In genomic region chr2:39995005-39995732, GRCh38 we compare ENCODE assay signal across 16 cellular contexts.
DNase-seq lines count a peak whose midpoint lies in the region; TF ChIP-seq lines count a peak whose summit lies in the region.
"Had no signal": no experiment of that assay in that cellular context is flagged by ENCODE, and none has a peak within 500 bp of the region (broad histone marks: within the 10 kb centered on the region; RNA-seq: fewer than 3 reads in every experiment).

No MANE protein-coding gene starts in this region.

- H3K79me2 ChIP-seq in MM.1S (ENCODE audit: low read length) (no peaks in the 10 kb centered on the region), smooth muscle cell (ENCODE audit: low read depth) (no peaks in the 10 kb centered on the region)

- peaks cover 38% of the 10 kb centered on the region for H3K4me1 Mint-ChIP-seq in MCF 10A (ENCODE audit: insufficient read depth, unreplicated experiment)
- peaks cover 10% of the 10 kb centered on the region for H3K4me1 Mint-ChIP-seq in activated naive CD8-positive, alpha-beta T cell treated with anti-CD3 and anti-CD28 coated beads for 36 hours
- H3K4me1 Mint-ChIP-seq in endothelial cell (ENCODE audit: unreplicated experiment) = peaks cover 12% of the 10 kb centered on the region
- peaks cover 10% of the 10 kb centered on the region for H3K4me1 Mint-ChIP-seq in type B pancreatic cell (ENCODE audit: unreplicated experiment)

- intact Hi-C loops in MCF 10A (cut with micrococcal nuclease) (loop anchor here (5.0 kb wide), 1 partner anchor 107 kb away; no protein-coding TSS in a partner anchor), breast epithelium (cut with DNase I; ENCODE audit: low total_unique reads) (no loop called here)

- H2AFZ ChIP-seq in MM.1S (ENCODE audit: low read length) = peak overlapping the region; percentile 59
- no peak overlapping the region for H2AFZ ChIP-seq in smooth muscle cell (ENCODE audit: low read depth)

- H3K4me3 ChIP-seq in breast epithelium (no peak overlapping the region), MM.1S (ENCODE audit: low read length) (no peak overlapping the region; the same call in 1 of the 2 replicates), smooth muscle cell (no peak overlapping the region)
- H3K4me3 ChIP-seq: SK-N-MC had no signal

- POLR2A ChIA-PET in MCF 10A (lab: Yijun Ruan, JAX) (no interaction called here), GM10248 (lab: Yijun Ruan, JAX) (no interaction called here)

- no peak for TF ChIP-seq CTCF in MCF 10A (IDR thresholded peaks at IDR 0.05; ENCODE audit: unreplicated experiment)
- TF ChIP-seq CTCF in breast epithelium (IDR thresholded peaks at IDR 0.05) = no peak
- no peak for TF ChIP-seq CTCF in MM.1S (IDR thresholded peaks at IDR 0.05; ENCODE audit: low read length)
- TF ChIP-seq CTCF in smooth muscle cell (IDR thresholded peaks at IDR 0.05; ENCODE audit: borderline replicate concordance, insufficient read depth, poor library complexity, severe bottlenecking) = no peak
- no peak for TF ChIP-seq CTCF in endothelial cell (IDR thresholded peaks at IDR 0.05; ENCODE audit: unreplicated experiment)
- no peak for TF ChIP-seq CTCF in type B pancreatic cell (conservative IDR thresholded peaks at IDR 0.05)
- no peak for TF ChIP-seq CTCF in GM10248 (IDR thresholded peaks at IDR 0.05; ENCODE audit: control extremely low read depth, extremely low read depth, low read depth, missing control alignments)

- no peaks in the 10 kb centered on the region for H4K20me1 ChIP-seq in MM.1S (ENCODE audit: insufficient read depth, low read length)
- no peaks in the 10 kb centered on the region for H4K20me1 ChIP-seq in smooth muscle cell (ENCODE audit: low read depth)

- no peak for DNase-seq in MCF 10A (ENCODE audit: unreplicated experiment)
- DNase-seq in breast epithelium (ENCODE audit: low spot score in 2 of 2) = no peak
- peak; percentile 10 for DNase-seq in MM.1S
- DNase-seq in activated naive CD8-positive, alpha-beta T cell treated with anti-CD3 and anti-CD28 coated beads for 36 hours = no peak
- DNase-seq in smooth muscle cell (lab: John Stamatoyannopoulos, UW; ENCODE audit: unreplicated experiment) = no peak
- DNase-seq in endothelial cell (ENCODE audit: low spot score) = no peak
- no peak for DNase-seq in type B pancreatic cell (ENCODE audit: extremely low spot score, unreplicated experiment)
- DNase-seq in GM10248 (ENCODE audit: extremely low spot score) = no peak
- DNase-seq: COR-L47, DMS153, HCEC 1CT, KBM-7, NCI-H1048, NCI-H1436 treated with DMSO at 0.1 percent for 48 hours, NCI-H2029 treated with DMSO at 0.1 percent for 48 hours had no signal

- TF ChIP-seq POLR2A in breast epithelium (IDR thresholded peaks at IDR 0.05) = no peak

- H3K4me2 ChIP-seq in MM.1S (ENCODE audit: low read depth, low read length) (peak overlapping the region; percentile 41; the same call in 1 of the 2 replicates), smooth muscle cell (no peak overlapping the region)

- H3K27ac Mint-ChIP-seq in MCF 10A (ENCODE audit: low read depth, unreplicated experiment) (peak overlapping the region; percentile 89), endothelial cell (ENCODE audit: unreplicated experiment) (no peak overlapping the region), type B pancreatic cell (no peak overlapping the region)
- peak overlapping the region; percentile 77 for H3K27ac Mint-ChIP-seq in activated naive CD8-positive, alpha-beta T cell treated with anti-CD3 and anti-CD28 coated beads for 36 hours

- H3K27ac ChIP-seq in breast epithelium (no peak overlapping the region), MM.1S (ENCODE audit: low read length) (peak overlapping the region; percentile 40), smooth muscle cell (ENCODE audit: low read depth) (peak overlapping the region; percentile 78)
- H3K27ac ChIP-seq: SK-N-MC had no signal

- H3F3A ChIP-seq in MM.1S (ENCODE audit: insufficient read depth, low read length) (no peaks in the 10 kb centered on the region), smooth muscle cell (ENCODE audit: low read depth) (no peaks in the 10 kb centered on the region)

- CTCF ChIA-PET in MCF 10A (lab: Yijun Ruan, JAX) = no interaction called here
- CTCF ChIA-PET in GM10248 (lab: Yijun Ruan, JAX) = no interaction called here

- H3K4me1 ChIP-seq in breast epithelium (no peaks in the 10 kb centered on the region), MM.1S (ENCODE audit: low read length) (peaks cover 4% of the 10 kb centered on the region; the same call in 1 of the 2 replicates), smooth muscle cell (ENCODE audit: low read depth) (peaks cover 8% of the 10 kb centered on the region)

- no peaks in the 10 kb centered on the region for H3K27me3 ChIP-seq in breast epithelium
- H3K27me3 ChIP-seq in MM.1S (replicated peaks; ENCODE audit: insufficient read depth, low read length) = no peaks in the 10 kb centered on the region
- H3K27me3 ChIP-seq in smooth muscle cell (ENCODE audit: low read depth) = no peaks in the 10 kb centered on the region

- H3K9me3 Mint-ChIP-seq in MCF 10A (ENCODE audit: unreplicated experiment) = no peaks in the 10 kb centered on the region
- H3K9me3 Mint-ChIP-seq in activated naive CD8-positive, alpha-beta T cell treated with anti-CD3 and anti-CD28 coated beads for 36 hours = peaks cover 2% of the 10 kb centered on the region
- no peaks in the 10 kb centered on the region for H3K9me3 Mint-ChIP-seq in endothelial cell (ENCODE audit: unreplicated experiment)
- no peaks in the 10 kb centered on the region for H3K9me3 Mint-ChIP-seq in type B pancreatic cell

- H3K9me3 ChIP-seq in breast epithelium (no peaks in the 10 kb centered on the region), MM.1S (replicated peaks; ENCODE audit: insufficient read depth, low read length) (no peaks in the 10 kb centered on the region), smooth muscle cell (replicated peaks; ENCODE audit: low read depth) (no peaks in the 10 kb centered on the region)

- H3K36me3 Mint-ChIP-seq in MCF 10A (ENCODE audit: insufficient read depth, unreplicated experiment) (no peaks in the 10 kb centered on the region), endothelial cell (ENCODE audit: low read depth, unreplicated experiment) (no peaks in the 10 kb centered on the region), type B pancreatic cell (no peaks in the 10 kb centered on the region)
- no peaks in the 10 kb centered on the region for H3K36me3 Mint-ChIP-seq in activated naive CD8-positive, alpha-beta T cell treated with anti-CD3 and anti-CD28 coated beads for 36 hours

- no peaks in the 10 kb centered on the region for H3K9me2 ChIP-seq in MM.1S (replicated peaks; ENCODE audit: insufficient read depth, low read length)

- WGBS in smooth muscle cell (ENCODE audit: low lambda C conversion rate) = 79% methylated on average over 3 of the region's 3 CpGs

- H3K4me3 Mint-ChIP-seq in MCF 10A (ENCODE audit: unreplicated experiment) (no peak overlapping the region), endothelial cell (ENCODE audit: unreplicated experiment) (no peak overlapping the region), type B pancreatic cell (no peak overlapping the region)
- H3K4me3 Mint-ChIP-seq in activated naive CD8-positive, alpha-beta T cell treated with anti-CD3 and anti-CD28 coated beads for 36 hours = no peak overlapping the region

- no peaks in the 10 kb centered on the region for H3K27me3 Mint-ChIP-seq in MCF 10A (ENCODE audit: insufficient read depth, unreplicated experiment)
- peaks cover under 1% of the 10 kb centered on the region for H3K27me3 Mint-ChIP-seq in activated naive CD8-positive, alpha-beta T cell treated with anti-CD3 and anti-CD28 coated beads for 36 hours
- no peaks in the 10 kb centered on the region for H3K27me3 Mint-ChIP-seq in endothelial cell (ENCODE audit: unreplicated experiment)
- peaks cover 3% of the 10 kb centered on the region for H3K27me3 Mint-ChIP-seq in type B pancreatic cell

- H3K9ac ChIP-seq in MM.1S (ENCODE audit: low read length) = no peak overlapping the region
- H3K9ac ChIP-seq in smooth muscle cell (ENCODE audit: low read depth) = no peak overlapping the region

- BruUV-seq in MCF 10A (replicated peaks; lab: Mats Ljungman, UMichigan) = no TSS peak

- no peaks in the 10 kb centered on the region for H3K36me3 ChIP-seq in breast epithelium
- no peaks in the 10 kb centered on the region for H3K36me3 ChIP-seq in MM.1S (replicated peaks; ENCODE audit: insufficient read depth, low read length)
- no peaks in the 10 kb centered on the region for H3K36me3 ChIP-seq in smooth muscle cell (ENCODE audit: low read depth)

Comparison
In these comparisons a context has a peak if more than half of its experiments do, and no peak if none do; other contexts are left out.
1. H3K27ac Mint-ChIP-seq: peak in MCF 10A (single experiment) and activated naive CD8-positive, alpha-beta T cell treated with anti-CD3 and anti-CD28 coated beads for 36 hours (single experiment); none in endothelial cell (single experiment) and type B pancreatic cell (single experiment).
2. H3K27ac ChIP-seq: peak in MM.1S (single experiment) and smooth muscle cell (single experiment); none in breast epithelium (0 of 2).